Comparison of ENCODE assay signal across 1 cellular context in the genomic region with DNA sequence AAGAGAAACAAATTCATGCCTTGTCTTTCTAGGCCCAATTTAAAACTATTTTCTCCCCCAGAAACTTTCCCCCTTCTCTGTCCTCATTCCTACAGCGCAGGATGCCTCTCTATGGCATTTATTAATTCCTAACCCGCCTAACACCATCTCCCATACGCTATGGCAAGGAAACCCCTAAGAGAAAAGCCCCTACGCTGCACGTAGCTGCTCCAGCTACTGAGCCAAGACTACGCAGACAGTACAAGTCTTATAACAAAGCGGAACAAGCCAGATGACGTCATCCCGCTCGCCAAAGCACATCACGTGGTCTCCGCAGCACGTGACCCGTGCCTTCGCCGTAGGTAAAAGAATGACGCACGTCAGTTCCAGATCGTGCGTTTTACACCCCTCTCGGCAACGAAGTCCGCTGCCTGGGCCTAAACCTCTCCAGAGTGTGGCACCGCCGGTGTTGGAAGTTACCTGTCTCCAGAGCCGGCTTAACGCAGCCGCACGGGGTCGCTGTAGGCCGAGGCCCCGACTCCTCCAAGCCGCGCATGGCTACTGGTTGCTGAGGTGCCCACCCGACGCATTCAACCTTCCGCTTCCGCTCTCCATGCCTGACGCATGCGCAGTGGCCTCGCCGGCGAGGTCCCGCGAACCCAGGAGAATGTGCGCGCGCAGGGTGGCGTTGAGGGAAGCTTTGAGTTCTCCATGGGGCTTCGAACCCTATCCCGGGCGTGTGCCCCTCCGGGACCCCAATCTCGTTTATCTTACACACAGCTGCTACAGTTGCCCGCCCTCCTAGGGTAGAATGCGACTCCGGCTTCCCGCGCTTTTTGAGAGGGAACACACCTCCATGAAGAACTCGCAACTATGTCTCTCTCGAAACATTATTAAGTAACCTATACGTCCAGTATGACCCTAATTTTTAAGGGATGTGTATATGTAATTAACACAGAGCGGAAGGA.
TF ChIP-seq lines count a peak whose summit lies in the region.

A gene with protein sequence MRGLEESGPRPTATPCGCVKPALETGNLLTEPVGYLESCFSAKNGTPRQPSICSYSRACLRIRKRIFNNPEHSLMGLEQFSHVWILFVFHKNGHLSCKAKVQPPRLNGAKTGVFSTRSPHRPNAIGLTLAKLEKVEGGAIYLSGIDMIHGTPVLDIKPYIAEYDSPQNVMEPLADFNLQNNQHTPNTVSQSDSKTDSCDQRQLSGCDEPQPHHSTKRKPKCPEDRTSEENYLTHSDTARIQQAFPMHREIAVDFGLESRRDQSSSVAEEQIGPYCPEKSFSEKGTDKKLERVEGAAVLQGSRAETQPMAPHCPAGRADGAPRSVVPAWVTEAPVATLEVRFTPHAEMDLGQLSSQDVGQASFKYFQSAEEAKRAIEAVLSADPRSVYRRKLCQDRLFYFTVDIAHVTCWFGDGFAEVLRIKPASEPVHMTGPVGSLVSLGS (minus strand): TSS at position 542 of the 947 bp plus-strand sequence. CDS start 7 bp downstream, at position 535.

TF ChIP-seq in K562, 482 proteins besides CTCF, POLR2A, EP300 and RAD21 (continued from another document and continues in another):
- TF ChIP-seq CHD7 (IDR thresholded peaks at IDR 0.05; ENCODE audit: low read depth, low read length) (no peak), TBL1XR1 (IDR thresholded peaks at IDR 0.05; ENCODE audit: low read length in 2 of 2) (peak in 1 of 2 experiments; percentile 65; a peak in 2 of 4 replicates), ELF4 (CRISPR knock-in tag; IDR thresholded peaks at IDR 0.05) (peak; percentile 81), ZBTB12 (CRISPR knock-in tag; IDR thresholded peaks at IDR 0.05) (peak; percentile 96), ZNF282 (CRISPR knock-in tag; IDR thresholded peaks at IDR 0.05) (0 out of 2 replicates have a peak, but pooled peaks have one; percentile 35), COPS2 (conservative IDR thresholded peaks at IDR 0.05) (no peak), SRF (CRISPR knock-in tag; IDR thresholded peaks at IDR 0.05) (peak in 1 of 2 experiments; percentile 60; a peak in 3 of 4 replicates), STAG1 (CRISPR knock-in tag; IDR thresholded peaks at IDR 0.05; ENCODE audit: borderline replicate concordance) (no peak; the same call in 1 of the 2 replicates), RBM15 (IDR thresholded peaks at IDR 0.05; ENCODE audit: insufficient read depth, low read length) (no peak), SREBF2 (CRISPR knock-in tag; IDR thresholded peaks at IDR 0.05) (0 out of 2 replicates have a peak, but pooled peaks have one; percentile 67), KLF6 (CRISPR knock-in tag; IDR thresholded peaks at IDR 0.05; ENCODE audit: borderline replicate concordance) (peak; percentile 89), ZNF766 (CRISPR knock-in tag; conservative IDR thresholded peaks at IDR 0.05) (peak; percentile 86), KLF13 (tag; IDR thresholded peaks at IDR 0.05; ENCODE audit: borderline replicate concordance, low read depth) (peak; percentile 72; the same call in 1 of the 2 replicates), NR3C1 (CRISPR knock-in tag; IDR thresholded peaks at IDR 0.05) (no peak), ZNF436 (CRISPR knock-in tag; IDR thresholded peaks at IDR 0.05) (peak; percentile 63; the same call in 1 of the 2 replicates), ESRRB (CRISPR knock-in tag; IDR thresholded peaks at IDR 0.05; ENCODE audit: borderline replicate concordance) (0 out of 2 replicates have a peak, but pooled peaks have one; percentile 53), DPF2 (IDR thresholded peaks at IDR 0.05) (peak; percentile 72), ZNF143 (CRISPR knock-in tag; IDR thresholded peaks at IDR 0.05) (no peak), CHD2 (IDR thresholded peaks at IDR 0.05; ENCODE audit: low read depth, low read length) (no peak; the same call in 1 of the 2 replicates), HNRNPLL (IDR thresholded peaks at IDR 0.05; ENCODE audit: low read depth, low read length, poor library complexity, severe bottlenecking) (peak; percentile 97), SOX6 (IDR thresholded peaks at IDR 0.05) (peak; percentile 91), KAT8 (IDR thresholded peaks at IDR 0.05; ENCODE audit: low read depth) (peak; percentile 57; the same call in 1 of the 2 replicates), CREBBP (IDR thresholded peaks at IDR 0.05; ENCODE audit: low read depth, low read length) (no peak), UBTF (IDR thresholded peaks at IDR 0.05; ENCODE audit: borderline replicate concordance in 1 of 2, low read depth in 2 of 2, low read length in 2 of 2) (no peak), ZNF780A (CRISPR knock-in tag; IDR thresholded peaks at IDR 0.05) (0 out of 2 replicates have a peak, but pooled peaks have one; percentile 32), ZSCAN29 (IDR thresholded peaks at IDR 0.05) (peak; percentile 75; the same call in 1 of the 2 replicates), ZNF124 (CRISPR knock-in tag; IDR thresholded peaks at IDR 0.05) (no peak), BRF1 (IDR thresholded peaks at IDR 0.05; ENCODE audit: borderline replicate concordance, extremely low read depth, insufficient read length) (no peak), HBP1 (CRISPR knock-in tag; IDR thresholded peaks at IDR 0.05) (peak; percentile 92), CBX2 (IDR thresholded peaks at IDR 0.05; ENCODE audit: insufficient read depth, low read length, poor library complexity, severe bottlenecking) (no peak), MEIS2 (IDR thresholded peaks at IDR 0.05; ENCODE audit: partially characterized antibody) (peak; percentile 95), ZNF212 (CRISPR knock-in tag; IDR thresholded peaks at IDR 0.05) (peak; percentile 88; the same call in 1 of the 2 replicates)
- TF ChIP-seq, protein P1, sequence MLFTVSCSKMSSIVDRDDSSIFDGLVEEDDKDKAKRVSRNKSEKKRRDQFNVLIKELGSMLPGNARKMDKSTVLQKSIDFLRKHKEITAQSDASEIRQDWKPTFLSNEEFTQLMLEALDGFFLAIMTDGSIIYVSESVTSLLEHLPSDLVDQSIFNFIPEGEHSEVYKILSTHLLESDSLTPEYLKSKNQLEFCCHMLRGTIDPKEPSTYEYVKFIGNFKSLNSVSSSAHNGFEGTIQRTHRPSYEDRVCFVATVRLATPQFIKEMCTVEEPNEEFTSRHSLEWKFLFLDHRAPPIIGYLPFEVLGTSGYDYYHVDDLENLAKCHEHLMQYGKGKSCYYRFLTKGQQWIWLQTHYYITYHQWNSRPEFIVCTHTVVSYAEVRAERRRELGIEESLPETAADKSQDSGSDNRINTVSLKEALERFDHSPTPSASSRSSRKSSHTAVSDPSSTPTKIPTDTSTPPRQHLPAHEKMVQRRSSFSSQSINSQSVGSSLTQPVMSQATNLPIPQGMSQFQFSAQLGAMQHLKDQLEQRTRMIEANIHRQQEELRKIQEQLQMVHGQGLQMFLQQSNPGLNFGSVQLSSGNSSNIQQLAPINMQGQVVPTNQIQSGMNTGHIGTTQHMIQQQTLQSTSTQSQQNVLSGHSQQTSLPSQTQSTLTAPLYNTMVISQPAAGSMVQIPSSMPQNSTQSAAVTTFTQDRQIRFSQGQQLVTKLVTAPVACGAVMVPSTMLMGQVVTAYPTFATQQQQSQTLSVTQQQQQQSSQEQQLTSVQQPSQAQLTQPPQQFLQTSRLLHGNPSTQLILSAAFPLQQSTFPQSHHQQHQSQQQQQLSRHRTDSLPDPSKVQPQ (CRISPR knock-in tag; IDR thresholded peaks at IDR 0.05; ENCODE audit: borderline replicate concordance): peak; percentile 82
